In the genomic region with DNA sequence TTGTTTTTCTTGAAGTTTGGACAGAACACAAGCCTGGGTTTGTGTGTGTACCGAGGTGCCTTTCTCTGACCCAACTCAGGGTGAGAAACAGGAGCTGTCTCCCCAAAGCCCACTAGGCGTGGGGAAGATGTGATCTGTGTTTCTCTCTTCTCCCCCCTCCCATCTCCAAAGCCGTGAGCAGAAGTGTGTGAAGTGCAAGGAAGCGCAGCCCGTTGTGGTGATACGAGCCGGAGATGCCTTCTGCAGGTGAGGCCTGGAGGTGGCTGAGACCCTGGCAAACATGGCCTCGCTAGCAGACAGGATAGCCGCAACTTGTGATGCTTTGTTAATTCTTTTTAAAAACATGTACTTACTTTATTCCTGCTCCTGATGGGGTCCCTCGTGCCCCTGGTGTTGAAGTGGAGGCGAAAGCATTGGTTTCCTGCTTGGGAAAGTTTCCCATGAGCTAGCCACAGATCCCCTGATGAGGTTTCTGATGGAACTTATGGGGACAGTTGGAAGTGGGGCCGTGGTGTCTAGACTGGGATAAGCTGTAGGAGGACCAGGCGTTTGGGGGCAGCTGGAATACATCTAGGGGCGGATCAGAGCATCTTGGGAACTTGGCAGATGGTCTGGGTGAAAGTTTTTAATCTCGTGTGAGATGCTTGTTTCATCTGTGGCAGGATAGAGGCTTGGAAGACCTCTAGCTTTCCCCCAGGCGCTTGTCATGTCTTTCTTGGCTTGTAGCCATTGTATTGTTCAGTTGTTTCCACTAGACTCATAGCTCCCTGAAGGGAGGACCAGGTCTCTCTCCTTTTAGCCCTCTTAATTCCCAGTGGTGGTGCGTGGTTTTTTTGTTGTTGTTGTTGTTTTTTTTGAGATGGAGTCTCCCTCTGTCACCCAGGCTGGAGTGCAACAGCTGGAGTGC, we compare ENCODE assay signal across 8 cellular contexts. TPM values are rescaled to one million over a fixed set of nuclear protein-coding genes. Genes with fewer than 3 reads are reported as not detected.
DNase-seq lines count a peak whose midpoint lies in the region; ATAC-seq and TF ChIP-seq lines count a peak whose summit lies in the region.

No MANE protein-coding gene starts in this region.

- H3K27me3 ChIP-seq in CD8-positive, alpha-beta T cell (ENCODE audit: insufficient read depth, low read length) = no peaks in the 10 kb centered on the region
- H3K27me3 ChIP-seq in ectodermal cell (ENCODE audit: control insufficient read depth, insufficient read depth, low read length, poor library complexity, severe bottlenecking) (no peaks in the 10 kb centered on the region), neural cell (ENCODE audit: insufficient read depth, low read depth, low read length) (no peaks in the 10 kb centered on the region)

- H3K4me1 ChIP-seq in CD8-positive, alpha-beta T cell (ENCODE audit: insufficient read depth, low read length) = peaks cover 30% of the 10 kb centered on the region
- peaks cover 7% of the 10 kb centered on the region for H3K4me1 ChIP-seq in ectodermal cell (ENCODE audit: control insufficient read depth, insufficient read depth, low read length)

- intact Hi-C loops in CD8-positive, alpha-beta T cell (cut with DNase I, micrococcal nuclease) = loop anchor here (1.0 to 10.0 kb wide), 8 partner anchors 21 to 942 kb away; a partner anchor contains a TSS
- intact Hi-C loops in posterior cingulate gyrus (cut with DNase I) = loop anchor here (2.0 kb wide), 1 partner anchor 510 kb away; a partner anchor contains a TSS

- no peaks in the 10 kb centered on the region for H3F3A ChIP-seq in neural cell (ENCODE audit: insufficient read depth, low read length, poor library complexity, severe bottlenecking)

- TF ChIP-seq RAD21 in neural cell (conservative IDR thresholded peaks at IDR 0.05) = no peak

- no peaks in the 10 kb centered on the region for H3K9me3 Mint-ChIP-seq in CD8-positive, alpha-beta T cell

- H3K36me3 Mint-ChIP-seq in CD8-positive, alpha-beta T cell = peaks cover 14% of the 10 kb centered on the region

- TF ChIP-seq CTCF in CD8-positive, alpha-beta T cell (IDR thresholded peaks at IDR 0.05) = no peak
- TF ChIP-seq CTCF in NB4 (IDR thresholded peaks at IDR 0.05; ENCODE audit: low read depth, low read length) = no peak
- TF ChIP-seq CTCF in neural cell (IDR thresholded peaks at IDR 0.05; ENCODE audit: poor library complexity, severe bottlenecking) = no peak

- no peak for ATAC-seq in CD8-positive, alpha-beta T cell
- ATAC-seq in HG02571 (IDR thresholded peaks at IDR 0.05; ENCODE audit: unreplicated experiment) = no peak

- no peak overlapping the region for H2AFZ ChIP-seq in neural cell (ENCODE audit: low read depth, low read length)

- POLR2A ChIA-PET in CD8-positive, alpha-beta T cell (lab: Charles Lee) = interaction anchor here (1.1 to 1.9 kb wide), 3 partner anchors 11 to 74 kb away, joined by 3 to 5 read pairs (median 4); no protein-coding TSS in a partner anchor

- H3K79me2 ChIP-seq in neural cell (replicated peaks; ENCODE audit: insufficient read depth, low read length) = peaks cover 15% of the 10 kb centered on the region

- peaks cover 3% of the 10 kb centered on the region for H3K36me3 ChIP-seq in CD8-positive, alpha-beta T cell (ENCODE audit: insufficient read depth, low read length)
- H3K36me3 ChIP-seq in ectodermal cell (ENCODE audit: control insufficient read depth, insufficient read depth, low read length) = no peaks in the 10 kb centered on the region
- no peaks in the 10 kb centered on the region for H3K36me3 ChIP-seq in neural cell (ENCODE audit: insufficient read depth, low read length)

- peaks cover 44% of the 10 kb centered on the region for H3K4me1 Mint-ChIP-seq in CD8-positive, alpha-beta T cell (ENCODE audit: low read depth)

- 58 to 60% methylated on average over 17 of the region's 17 CpGs for WGBS in ectodermal cell, 2 experiments

- H3K9ac ChIP-seq in neural cell (ENCODE audit: low read length) = peak overlapping the region; percentile 72

- no peaks in the 10 kb centered on the region for H3K9me2 ChIP-seq in neural cell (ENCODE audit: insufficient read depth, low read length)

- H3K27me3 Mint-ChIP-seq in CD8-positive, alpha-beta T cell (ENCODE audit: low read depth) = no peaks in the 10 kb centered on the region

- CTCF ChIA-PET in CD8-positive, alpha-beta T cell (lab: Charles Lee) = interaction anchor here (1.2 to 1.5 kb wide), 4 partner anchors 9 to 104 kb away, joined by 3 to 5 read pairs (median 4); no protein-coding TSS in a partner anchor

- no peak for DNase-seq in CD8-positive, alpha-beta T cell
- DNase-seq in NB4 (ENCODE audit: low read depth) (no peak), NCI-H345 (lab: John Stamatoyannopoulos, UW) (no peak), posterior cingulate gyrus (no peak), superior temporal gyrus (ENCODE audit: extremely low spot score) (no peak)

- TF ChIP-seq POLR2A in NB4 (IDR thresholded peaks at IDR 0.05; ENCODE audit: extremely low read depth, insufficient read length) = no peak

- H3K4me2 ChIP-seq in neural cell (ENCODE audit: low read length) = peak overlapping the region; percentile 79

- H3K4me3 Mint-ChIP-seq in CD8-positive, alpha-beta T cell = peak overlapping the region; percentile 82

- no peaks in the 10 kb centered on the region for H3K9me3 ChIP-seq in CD8-positive, alpha-beta T cell (ENCODE audit: low read length)
- H3K9me3 ChIP-seq in ectodermal cell (ENCODE audit: control insufficient read depth, low read length) = no peaks in the 10 kb centered on the region
- no peaks in the 10 kb centered on the region for H3K9me3 ChIP-seq in neural cell (ENCODE audit: low read length)

- H3K27ac ChIP-seq in CD8-positive, alpha-beta T cell (ENCODE audit: low read depth, low read length) = peak overlapping the region; percentile 91
- H3K27ac ChIP-seq in ectodermal cell (ENCODE audit: insufficient read depth, low read depth, low read length, poor library complexity, severe bottlenecking) (no peak overlapping the region), neural cell (ENCODE audit: low read length) (no peak overlapping the region)

- no peaks in the 10 kb centered on the region for H4K20me1 ChIP-seq in neural cell (ENCODE audit: insufficient read depth)

- no peak for TF ChIP-seq EP300 in neural cell (conservative IDR thresholded peaks at IDR 0.05; ENCODE audit: poor library complexity, severe bottlenecking)

- peak overlapping the region; percentile 89 for H3K4me3 ChIP-seq in CD8-positive, alpha-beta T cell (ENCODE audit: low read depth, low read length)
- H3K4me3 ChIP-seq in NB4 (ENCODE audit: low read depth, low read length) = peak overlapping the region; percentile 90
- peak overlapping the region; percentile 98 for H3K4me3 ChIP-seq in ectodermal cell (ENCODE audit: insufficient read depth, low read depth, low read length)
- peak overlapping the region; percentile 94 for H3K4me3 ChIP-seq in neural cell (ENCODE audit: low read length)

- H3K27ac Mint-ChIP-seq in CD8-positive, alpha-beta T cell = peak overlapping the region; percentile 82

TF ChIP-seq in neural cell, 6 proteins besides CTCF, POLR2A, EP300 and RAD21:
- TF ChIP-seq EZH2 (IDR thresholded peaks at IDR 0.05; ENCODE audit: borderline replicate concordance, insufficient read depth, low read length, poor library complexity, severe bottlenecking) = no peak
- TF ChIP-seq SMC3 (conservative IDR thresholded peaks at IDR 0.05; ENCODE audit: poor library complexity) = no peak
- no peak for TF ChIP-seq POLR2AphosphoS5 (IDR thresholded peaks at IDR 0.05)
- TF ChIP-seq TAF1 (IDR thresholded peaks at IDR 0.05; ENCODE audit: low read depth) = no peak
- TF ChIP-seq MXI1 (conservative IDR thresholded peaks at IDR 0.05; ENCODE audit: poor library complexity, severe bottlenecking) = no peak
TF ChIP-seq in neural cell: peak in this region for 0.

RNA-seq across cellular contexts. Expression of a gene that starts 0.9 kb away (rescaled TPM):
- total RNA-seq in CD8-positive, alpha-beta T cell = 10 to 100 TPM; 59.5 to 60.4 TPM
- 15.0 TPM for polyA plus RNA-seq in ectodermal cell (2013, experiment 1 of 4)
- 14.6 TPM for polyA plus RNA-seq in ectodermal cell (2013, experiment 2 of 4)
- 16.7 TPM for polyA plus RNA-seq in ectodermal cell (2013, experiment 3 of 4)
- 15.0 TPM for polyA plus RNA-seq in ectodermal cell (2013, experiment 4 of 4)
- polyA plus RNA-seq in neural cell = 26.3 and 26.8 TPM in 2 replicates
- polyA minus RNA-seq in neural cell = 15.4 and 18.7 TPM in 2 replicates

RNA-seq across cellular contexts. Expression of a gene that starts 1.0 kb away (rescaled TPM):
- 100 to 1,000 TPM; 371 to 406 TPM for total RNA-seq in CD8-positive, alpha-beta T cell
- polyA plus RNA-seq in ectodermal cell (2013, experiment 1 of 4) = 36.8 TPM
- 33.2 TPM for polyA plus RNA-seq in ectodermal cell (2013, experiment 2 of 4)
- 30.4 TPM for polyA plus RNA-seq in ectodermal cell (2013, experiment 3 of 4)
- polyA plus RNA-seq in ectodermal cell (2013, experiment 4 of 4) = 34.9 TPM
- polyA plus RNA-seq in neural cell = 34.4 TPM in 2 replicates
- 19.3 and 24.8 TPM in 2 replicates for polyA minus RNA-seq in neural cell

RNA-seq across cellular contexts. Expression of a gene that starts 20.9 kb away (rescaled TPM):
- 1 to 10 TPM; 3.1 to 3.4 TPM for total RNA-seq in CD8-positive, alpha-beta T cell
- 0.22 TPM for polyA plus RNA-seq in ectodermal cell (2013, experiment 1 of 4)
- polyA plus RNA-seq in ectodermal cell (2013, experiment 2 of 4) = 0.32 TPM
- polyA plus RNA-seq in ectodermal cell (2013, experiment 3 of 4) = not detected
- 0.45 TPM for polyA plus RNA-seq in ectodermal cell (2013, experiment 4 of 4)
- polyA plus RNA-seq in neural cell = not detected in 2 replicates
- not detected in 2 replicates for polyA minus RNA-seq in neural cell

RNA-seq across cellular contexts. Expression of a gene that starts 44.3 kb away (rescaled TPM):
- total RNA-seq in CD8-positive, alpha-beta T cell = 100 to 1,000 TPM; 118 to 124 TPM
- polyA plus RNA-seq in ectodermal cell (2013, experiment 1 of 4) = 63.8 TPM
- polyA plus RNA-seq in ectodermal cell (2013, experiment 2 of 4) = 57.7 TPM
- 32.9 TPM for polyA plus RNA-seq in ectodermal cell (2013, experiment 3 of 4)
- 37.4 TPM for polyA plus RNA-seq in ectodermal cell (2013, experiment 4 of 4)
- polyA plus RNA-seq in neural cell = 232 and 303 TPM in 2 replicates
- polyA minus RNA-seq in neural cell = 119 and 135 TPM in 2 replicates

RNA-seq across cellular contexts. Expression of a gene that starts 56.4 kb away (rescaled TPM):
- 100 to 1,000 TPM; 312 to 320 TPM for total RNA-seq in CD8-positive, alpha-beta T cell
- 70.9 TPM for polyA plus RNA-seq in ectodermal cell (2013, experiment 1 of 4)
- 74.3 TPM for polyA plus RNA-seq in ectodermal cell (2013, experiment 2 of 4)
- 66.9 TPM for polyA plus RNA-seq in ectodermal cell (2013, experiment 3 of 4)
- 74.6 TPM for polyA plus RNA-seq in ectodermal cell (2013, experiment 4 of 4)
- polyA plus RNA-seq in neural cell = 5.7 and 6.3 TPM in 2 replicates
- 2.2 TPM in 1 of 2 replicates, not detected in the other for polyA minus RNA-seq in neural cell
